Comparison of ENCODE assay signal across 35 cellular contexts in genomic region chr5:3175416-3175815, GRCh38.
DNase-seq lines count a peak whose midpoint lies in the region; ATAC-seq, FAIRE-seq and TF ChIP-seq lines count a peak whose summit lies in the region.
"Had no signal": no experiment of that assay in that cellular context is flagged by ENCODE, and none has a peak within 500 bp of the region (broad histone marks: within the 10 kb centered on the region; RNA-seq: fewer than 3 reads in every experiment).

No MANE protein-coding gene starts in this region.

- H2BK12ac ChIP-seq in H9 (ENCODE audit: insufficient read length, low read depth, low read length) = no peak overlapping the region

- no peak overlapping the region for H3K4me2 ChIP-seq in H9 (ENCODE audit: insufficient read depth, insufficient read length, low read length)
- H3K4me2 ChIP-seq: A549; BLaER1; BLaER1 treated with 17β-estradiol and CSF1 and Interleukin-3, amounts not matched to agents 10 nM and 100 nM had no signal

- no peak overlapping the region for H3K56ac ChIP-seq in H9 (ENCODE audit: insufficient read length, low read depth, low read length)

- no peak overlapping the region for H3K4ac ChIP-seq in H9 (ENCODE audit: low read depth, low read length)

- H3K79me2 ChIP-seq in H9 (ENCODE audit: insufficient read depth, low read length) = no peaks in the 10 kb centered on the region

- no peak overlapping the region for H3K27ac Mint-ChIP-seq in activated CD4-positive, alpha-beta T cell treated with anti-CD3 and anti-CD28 coated beads, Interleukin-2, amount 10 ng/mL, durations not matched to agents 24 days and 14 days
- no peak overlapping the region for H3K27ac Mint-ChIP-seq in activated CD4-positive, alpha-beta T cell treated with anti-CD3 and anti-CD28 coated beads, Interleukin-2, amount 10 ng/mL, durations not matched to agents 7 days and 5 days
- no peak overlapping the region for H3K27ac Mint-ChIP-seq in H9
- no peak overlapping the region for H3K27ac Mint-ChIP-seq in activated T-helper 17 cell treated with anti-CD3 and anti-CD28 coated beads, Interleukin-2, amount 50 U/mL, for 72 hours
- H3K27ac Mint-ChIP-seq: B cell; CD14-positive monocyte; CD4-positive, alpha-beta T cell; CD4-positive, CD25-positive, alpha-beta regulatory T cell; CD8-positive, alpha-beta memory T cell; CD8-positive, alpha-beta T cell had no signal

- H3K27me3 Mint-ChIP-seq in activated CD4-positive, alpha-beta T cell treated with anti-CD3 and anti-CD28 coated beads, Interleukin-2, amount 10 ng/mL, durations not matched to agents 24 days and 14 days = no peaks in the 10 kb centered on the region
- no peaks in the 10 kb centered on the region for H3K27me3 Mint-ChIP-seq in activated CD4-positive, alpha-beta T cell treated with anti-CD3 and anti-CD28 coated beads, Interleukin-2, amount 10 ng/mL, durations not matched to agents 7 days and 5 days
- no peaks in the 10 kb centered on the region; the same call in 1 of the 2 replicates for H3K27me3 Mint-ChIP-seq in H9 (ENCODE audit: low read depth)
- peaks cover 3% of the 10 kb centered on the region for H3K27me3 Mint-ChIP-seq in activated T-helper 17 cell treated with anti-CD3 and anti-CD28 coated beads, Interleukin-2, amount 50 U/mL, for 72 hours
- H3K27me3 Mint-ChIP-seq: B cell; CD4-positive, alpha-beta memory T cell; CD4-positive, alpha-beta T cell; CD4-positive, CD25-positive, alpha-beta regulatory T cell; CD8-positive, alpha-beta memory T cell had no signal

- no peak overlapping the region for H2BK5ac ChIP-seq in H9 (ENCODE audit: insufficient read length, low read length)

- peak; percentile 49 for FAIRE-seq in HTR-8/SVneo (lab: Jason Lieb, UNC)
- FAIRE-seq: A204.1, A549, D721Med had no signal

- H3K23me2 ChIP-seq in H9 (ENCODE audit: insufficient read length, low read depth, low read length, poor library complexity, severe bottlenecking) = peaks cover 2% of the 10 kb centered on the region

- H3K27me3 ChIP-seq in H9 (ENCODE audit: insufficient read depth, low read length) = no peaks in the 10 kb centered on the region
- H3K27me3 ChIP-seq: BE2C; BLaER1; BLaER1 treated with 17β-estradiol and CSF1 and Interleukin-3, amounts not matched to agents 10 nM and 100 nM had no signal

- H2BK120ac ChIP-seq in H9 (ENCODE audit: low read depth, low read length, poor library complexity, severe bottlenecking) = no peak overlapping the region

- no peaks in the 10 kb centered on the region for H3K79me1 ChIP-seq in H9 (ENCODE audit: insufficient read depth, low read depth, low read length, poor library complexity, severe bottlenecking)

- H3K36me3 Mint-ChIP-seq in activated CD4-positive, alpha-beta T cell treated with anti-CD3 and anti-CD28 coated beads, Interleukin-2, amount 10 ng/mL, durations not matched to agents 24 days and 14 days (ENCODE audit: low read depth) = no peaks in the 10 kb centered on the region
- no peaks in the 10 kb centered on the region for H3K36me3 Mint-ChIP-seq in activated CD4-positive, alpha-beta T cell treated with anti-CD3 and anti-CD28 coated beads, Interleukin-2, amount 10 ng/mL, durations not matched to agents 7 days and 5 days (ENCODE audit: low read depth)
- H3K36me3 Mint-ChIP-seq in H9 (ENCODE audit: insufficient read depth in 1 of 3, low read depth in 3 of 3) = no peaks in the 10 kb centered on the region
- no peaks in the 10 kb centered on the region for H3K36me3 Mint-ChIP-seq in activated T-helper 17 cell treated with anti-CD3 and anti-CD28 coated beads, Interleukin-2, amount 50 U/mL, for 72 hours (ENCODE audit: low read depth)
- H3K36me3 Mint-ChIP-seq: CD14-positive monocyte; CD4-positive, alpha-beta memory T cell; CD4-positive, CD25-positive, alpha-beta regulatory T cell; CD8-positive, alpha-beta memory T cell; CD8-positive, alpha-beta T cell had no signal

- CTCF ChIA-PET in activated CD4-positive, alpha-beta T cell treated with anti-CD3 and anti-CD28 coated beads, Interleukin-2, amount 10 ng/mL, durations not matched to agents 7 days and 5 days (lab: Charles Lee) = no interaction called here

- H4K5ac ChIP-seq in H9 (ENCODE audit: insufficient read length, low read depth, low read length) = no peak overlapping the region

- no peak overlapping the region for H3K27ac ChIP-seq in H9 (ENCODE audit: insufficient read length, low read depth, low read length)
- H3K27ac ChIP-seq: 22Rv1; A549; BLaER1; BLaER1 treated with 17β-estradiol and CSF1 and Interleukin-3, amounts not matched to agents 10 nM and 100 nM; C4-2B had no signal

- no peak overlapping the region for H3K23ac ChIP-seq in H9 (ENCODE audit: insufficient read length, low read depth, low read length)

- intact Hi-C loops in activated CD4-positive, alpha-beta T cell treated with anti-CD3 and anti-CD28 coated beads, Interleukin-2, amount 10 ng/mL, durations not matched to agents 24 days and 14 days (cut with micrococcal nuclease) = no loop called here

- no CpG with 5 or more reads among the region's 7 CpGs for WGBS in H9 (ENCODE audit: extremely low coverage, insufficient read length, low lambda C conversion rate)

- H2AK5ac ChIP-seq in H9 (ENCODE audit: insufficient read length, low read length) = no peak overlapping the region

- no peak overlapping the region for H4K8ac ChIP-seq in H9 (replicated peaks; ENCODE audit: insufficient read length, low read depth, low read length)

- no peak overlapping the region for H2BK15ac ChIP-seq in H9 (ENCODE audit: low read depth, low read length)

- H4K91ac ChIP-seq in H9 (ENCODE audit: insufficient read length, low read depth, low read length) = no peak overlapping the region

- H3K4me1 Mint-ChIP-seq in activated CD4-positive, alpha-beta T cell treated with anti-CD3 and anti-CD28 coated beads, Interleukin-2, amount 10 ng/mL, durations not matched to agents 24 days and 14 days = no peaks in the 10 kb centered on the region
- no peaks in the 10 kb centered on the region for H3K4me1 Mint-ChIP-seq in activated CD4-positive, alpha-beta T cell treated with anti-CD3 and anti-CD28 coated beads, Interleukin-2, amount 10 ng/mL, durations not matched to agents 7 days and 5 days
- peaks cover 6% of the 10 kb centered on the region in 2 experiments; a peak in 2 of 4 replicates for H3K4me1 Mint-ChIP-seq in H9
- no peaks in the 10 kb centered on the region for H3K4me1 Mint-ChIP-seq in activated T-helper 17 cell treated with anti-CD3 and anti-CD28 coated beads, Interleukin-2, amount 50 U/mL, for 72 hours
- H3K4me1 Mint-ChIP-seq: B cell; CD14-positive monocyte; CD4-positive, alpha-beta memory T cell; CD4-positive, CD25-positive, alpha-beta regulatory T cell; CD8-positive, alpha-beta memory T cell had no signal

- H2BK20ac ChIP-seq in H9 (ENCODE audit: low read depth, low read length, poor library complexity, severe bottlenecking) = no peak overlapping the region

- no peak overlapping the region for H3K4me3 Mint-ChIP-seq in activated CD4-positive, alpha-beta T cell treated with anti-CD3 and anti-CD28 coated beads, Interleukin-2, amount 10 ng/mL, durations not matched to agents 24 days and 14 days
- H3K4me3 Mint-ChIP-seq in activated CD4-positive, alpha-beta T cell treated with anti-CD3 and anti-CD28 coated beads, Interleukin-2, amount 10 ng/mL, durations not matched to agents 7 days and 5 days = no peak overlapping the region
- no peak overlapping the region for H3K4me3 Mint-ChIP-seq in H9
- no peak overlapping the region for H3K4me3 Mint-ChIP-seq in activated T-helper 17 cell treated with anti-CD3 and anti-CD28 coated beads, Interleukin-2, amount 50 U/mL, for 72 hours
- H3K4me3 Mint-ChIP-seq: B cell; CD14-positive monocyte; CD4-positive, alpha-beta memory T cell; CD4-positive, alpha-beta T cell; CD4-positive, CD25-positive, alpha-beta regulatory T cell; CD8-positive, alpha-beta memory T cell; CD8-positive, alpha-beta T cell had no signal

- H2AFZ ChIP-seq in H9 (ENCODE audit: low read length) = no peak overlapping the region

- H3K14ac ChIP-seq in H9 (ENCODE audit: insufficient read depth, low read length) = peak overlapping the region; percentile 47; the same call in 1 of the 2 replicates

- H3K18ac ChIP-seq in H9 (ENCODE audit: insufficient read length, low read depth, low read length) = no peak overlapping the region

- no peak for ATAC-seq in activated T-helper 17 cell treated with anti-CD3 and anti-CD28 coated beads, Interleukin-2, amount 50 U/mL, for 72 hours (replicated peaks)
- ATAC-seq: A549; CD8-positive, alpha-beta T cell had no signal

- H3K9ac ChIP-seq in H9 (ENCODE audit: extremely low read depth, insufficient read length, low read length) = no peak overlapping the region
- H3K9ac ChIP-seq: BLaER1; BLaER1 treated with 17β-estradiol and CSF1 and Interleukin-3, amounts not matched to agents 10 nM and 100 nM had no signal

- H3K9me3 Mint-ChIP-seq in activated CD4-positive, alpha-beta T cell treated with anti-CD3 and anti-CD28 coated beads, Interleukin-2, amount 10 ng/mL, durations not matched to agents 24 days and 14 days = no peaks in the 10 kb centered on the region
- peaks cover 3% of the 10 kb centered on the region for H3K9me3 Mint-ChIP-seq in activated CD4-positive, alpha-beta T cell treated with anti-CD3 and anti-CD28 coated beads, Interleukin-2, amount 10 ng/mL, durations not matched to agents 7 days and 5 days
- peaks cover 3% of the 10 kb centered on the region in 2 experiments; a peak in 1 of 5 replicates for H3K9me3 Mint-ChIP-seq in H9
- no peaks in the 10 kb centered on the region for H3K9me3 Mint-ChIP-seq in activated T-helper 17 cell treated with anti-CD3 and anti-CD28 coated beads, Interleukin-2, amount 50 U/mL, for 72 hours

- no peaks in the 10 kb centered on the region for H3K4me1 ChIP-seq in H9 (ENCODE audit: insufficient read depth, low read length)
- H3K4me1 ChIP-seq: A549, BE2C, BLaER1, Caco-2 had no signal

- no peak overlapping the region for H3T11ph ChIP-seq in H9 (ENCODE audit: low read length)

- no peak for TF ChIP-seq CTCF in H9 (conservative IDR thresholded peaks at IDR 0.05)

- H4K20me1 ChIP-seq in H9 (ENCODE audit: control insufficient read depth, insufficient read depth, insufficient read length) = no peaks in the 10 kb centered on the region
- H4K20me1 ChIP-seq: BLaER1; BLaER1 treated with 17β-estradiol and CSF1 and Interleukin-3, amounts not matched to agents 10 nM and 100 nM had no signal

- POLR2A ChIA-PET in activated CD4-positive, alpha-beta T cell treated with anti-CD3 and anti-CD28 coated beads, Interleukin-2, amount 10 ng/mL, durations not matched to agents 7 days and 5 days (lab: Charles Lee) = no interaction called here

- DNase-seq in activated CD4-positive, alpha-beta T cell treated with anti-CD3 and anti-CD28 coated beads, Interleukin-2, amount 10 ng/mL, durations not matched to agents 24 days and 14 days = peak; percentile 20
- DNase-seq in activated CD4-positive, alpha-beta T cell treated with anti-CD3 and anti-CD28 coated beads, Interleukin-2, amount 10 ng/mL, durations not matched to agents 7 days and 5 days = no peak
- no peak for DNase-seq in H9
- DNase-seq in HTR-8/SVneo (ENCODE audit: insufficient read length, low spot score) = no peak
- DNase-seq in DMS53 treated with DMSO at 0.1 percent for 48 hours (lab: John Stamatoyannopoulos, UW; ENCODE audit: unreplicated experiment) = no peak
- DNase-seq: 8988T; ACHN; AML-193; BE2C; C1 segment of cervical spinal cord; Caco-2; Calu3; CD4-positive, alpha-beta memory T cell; CD4-positive, alpha-beta T cell; CD4-positive, CD25-positive, alpha-beta regulatory T cell; CD8-positive, alpha-beta memory T cell; CD8-positive, alpha-beta T cell; COR-L47; DMS 273 treated with DMSO at 0.1 percent for 48 hours; DMS153; DMS53; DMS79; DMS79 treated with DMSO at 0.1 percent for 48 hours; DND-41; EL had no signal

- no peaks in the 10 kb centered on the region for H3K9me3 ChIP-seq in H9 (ENCODE audit: control insufficient read depth, low read depth, low read length)
- H3K9me3 ChIP-seq: A549, BE2C, Caco-2 had no signal
